12 cellular contexts compared by ENCODE assay signal in the genomic region with DNA sequence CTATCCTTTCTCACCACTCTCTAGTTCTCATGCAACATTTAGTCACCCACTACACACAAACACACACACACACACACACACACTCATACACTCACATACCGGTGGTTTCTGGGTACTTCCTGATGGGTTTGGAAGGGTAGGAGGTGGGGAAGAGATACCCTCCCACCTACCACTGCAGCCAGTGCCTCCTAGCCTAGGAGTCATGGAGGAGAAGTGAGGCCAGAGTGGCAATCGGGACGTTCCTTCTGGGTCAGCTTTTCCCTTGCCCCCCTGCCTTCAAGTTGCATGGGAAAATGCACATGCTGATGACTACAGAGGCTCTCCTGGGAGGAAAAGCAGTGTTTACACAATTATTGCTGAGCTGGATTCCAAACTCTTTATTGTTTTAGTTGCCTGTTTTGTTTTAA. TPM values are rescaled to one million over a fixed set of nuclear protein-coding genes. Genes with fewer than 3 reads are reported as not detected.
DNase-seq lines count a peak whose midpoint lies in the region; ATAC-seq and TF ChIP-seq lines count a peak whose summit lies in the region.
"Had no signal": no experiment of that assay in that cellular context is flagged by ENCODE, and none has a peak within 500 bp of the region (broad histone marks: within the 10 kb centered on the region; RNA-seq: fewer than 3 reads in every experiment).

No MANE protein-coding gene starts in this region.

- H3K4me1 ChIP-seq in upper lobe of right lung = peaks cover 8% of the 10 kb centered on the region

- H3K27me3 Mint-ChIP-seq in chondrocyte (ENCODE audit: low read depth) = no peaks in the 10 kb centered on the region

- H3K36me3 ChIP-seq in upper lobe of right lung = no peaks in the 10 kb centered on the region
- H3K36me3 ChIP-seq: esophagus muscularis mucosa had no signal

- no peaks in the 10 kb centered on the region for H3K36me3 Mint-ChIP-seq in chondrocyte (ENCODE audit: low read depth)
- H3K36me3 Mint-ChIP-seq: memory B cell had no signal

- intact Hi-C loops in upper lobe of right lung (cut with DNase I) = no loop called here

- peaks cover 42% of the 10 kb centered on the region for H3K4me1 Mint-ChIP-seq in chondrocyte (ENCODE audit: low read depth)
- H3K4me1 Mint-ChIP-seq: activated CD4-positive, alpha-beta memory T cell treated with anti-CD3 and anti-CD28 coated beads, Interleukin-2, amount 10 ng/mL, durations not matched to agents 7 days and 5 days; memory B cell had no signal

- H3K4me3 ChIP-seq in upper lobe of right lung = no peak overlapping the region
- H3K4me3 ChIP-seq: esophagus muscularis mucosa had no signal

- peak overlapping the region; percentile 8 for H3K4me3 Mint-ChIP-seq in chondrocyte (ENCODE audit: unreplicated experiment)
- H3K4me3 Mint-ChIP-seq: activated CD4-positive, alpha-beta memory T cell treated with anti-CD3 and anti-CD28 coated beads, Interleukin-2, amount 10 ng/mL, durations not matched to agents 7 days and 5 days; memory B cell had no signal

- peak overlapping the region; percentile 95 for H3K27ac Mint-ChIP-seq in chondrocyte (ENCODE audit: unreplicated experiment)
- H3K27ac Mint-ChIP-seq: activated CD4-positive, alpha-beta memory T cell treated with anti-CD3 and anti-CD28 coated beads, Interleukin-2, amount 10 ng/mL, durations not matched to agents 7 days and 5 days; memory B cell had no signal

- DNase-seq in HT1080 (ENCODE audit: low read depth) (peak; percentile 54), chondrocyte (ENCODE audit: low spot score) (no peak), kidney tubule cell (ENCODE audit: low spot score) (peak; percentile 70), upper lobe of right lung (no peak), activated gamma-delta T cell treated with Interleukin-2 at 50 U/mL for 16 hours (no peak)
- DNase-seq: activated CD4-positive, alpha-beta memory T cell treated with anti-CD3 and anti-CD28 coated beads, Interleukin-2, amount 10 ng/mL, durations not matched to agents 7 days and 5 days; NCI-H524 treated with DMSO at 0.1 percent for 48 hours; stimulated activated naive CD4-positive, alpha-beta T cell treated with Interleukin-2 at 50 U/mL for 16 hours had no signal

- no peaks in the 10 kb centered on the region for H3K9me3 Mint-ChIP-seq in chondrocyte (ENCODE audit: low read depth)
- H3K9me3 Mint-ChIP-seq: activated CD4-positive, alpha-beta memory T cell treated with anti-CD3 and anti-CD28 coated beads, Interleukin-2, amount 10 ng/mL, durations not matched to agents 7 days and 5 days; memory B cell had no signal

- H3K27ac ChIP-seq in upper lobe of right lung = no peak overlapping the region
- H3K27ac ChIP-seq: esophagus muscularis mucosa had no signal

- TF ChIP-seq CTCF in chondrocyte (IDR thresholded peaks at IDR 0.05) = no peak
- TF ChIP-seq CTCF in upper lobe of right lung (IDR thresholded peaks at IDR 0.05) = no peak

- H3K27me3 ChIP-seq in upper lobe of right lung = no peaks in the 10 kb centered on the region
- H3K27me3 ChIP-seq: esophagus muscularis mucosa had no signal

- ATAC-seq in upper lobe of right lung (peak; percentile 44), HG02870 (IDR thresholded peaks at IDR 0.05; ENCODE audit: unreplicated experiment) (no peak), GM18909 (IDR thresholded peaks at IDR 0.05; ENCODE audit: poor library complexity, unreplicated experiment) (no peak)

- no peaks in the 10 kb centered on the region for H3K9me3 ChIP-seq in upper lobe of right lung
- H3K9me3 ChIP-seq: esophagus muscularis mucosa had no signal

RNA-seq across cellular contexts. Expression of a gene that starts 53.8 kb away (rescaled TPM):
- 145 and 158 TPM in 2 replicates for total RNA-seq in HT1080 (2014; rRNA removed; shearing (Covaris generic))
- 177 and 202 TPM in 2 replicates for polyA plus RNA-seq in HT1080 (2015; cell fraction: cytosol; rRNA removed)
- polyA plus RNA-seq in HT1080 (2015; cell fraction: nucleus; rRNA removed) = 94.7 and 110 TPM in 2 replicates
- 233 to 237 TPM (median 233 TPM) in 3 replicates for total RNA-seq in chondrocyte
- total RNA-seq in upper lobe of right lung = 92.7 TPM

Comparison
In these comparisons a context has a peak if more than half of its experiments do, and no peak if none do; other contexts are left out.
1. DNase-seq: peak in HT1080 (single experiment) and kidney tubule cell (single experiment); none in chondrocyte (single experiment), upper lobe of right lung (single experiment) and activated gamma-delta T cell treated with Interleukin-2 at 50 U/mL for 16 hours (single experiment).